21 cellular contexts compared by ENCODE assay signal in the genomic region with DNA sequence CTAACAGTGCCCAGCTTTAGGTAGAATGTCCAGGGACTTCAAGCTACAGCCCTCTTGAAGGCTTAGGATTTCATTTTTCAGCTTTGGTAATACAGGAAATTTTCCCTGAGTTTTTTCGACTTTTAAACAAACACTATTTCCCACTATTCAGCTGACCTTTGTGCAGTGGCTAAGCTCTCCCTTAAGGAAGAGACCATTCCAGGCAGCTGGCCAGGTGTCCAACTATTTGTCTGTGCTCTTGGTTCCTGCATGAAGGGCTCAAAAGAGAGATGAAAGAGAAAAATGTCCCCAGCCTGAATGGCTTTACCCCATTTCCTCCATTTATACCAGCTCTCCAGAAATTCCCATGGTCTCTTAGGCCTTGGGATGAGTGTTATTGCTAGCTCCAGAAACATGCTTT.
"Had no signal": no experiment of that assay in that cellular context is flagged by ENCODE, and none has a peak within 500 bp of the region (broad histone marks: within the 10 kb centered on the region; RNA-seq: fewer than 3 reads in every experiment).

No MANE protein-coding gene starts in this region.

- ATAC-seq: foreskin keratinocyte, gastroesophageal sphincter, heart left ventricle, left colon, left lung, left ventricle myocardium superior, lower lobe of right lung, mucosa of descending colon had no signal

- DNase-seq: dermis blood vessel endothelial cell; dorsolateral prefrontal cortex; effector CD4-positive, alpha-beta T cell; effector memory CD4-positive, alpha-beta T cell; foreskin keratinocyte; heart left ventricle; hypothalamus; immature natural killer cell; islet precursor cell; kidney; kidney glomerular epithelial cell; left colon; left lung; left ventricle myocardium superior; lower lobe of right lung; mesenchymal stem cell; mucosa of descending colon had no signal

- H3K27ac ChIP-seq: coronary artery, dorsolateral prefrontal cortex, esophagus muscularis mucosa, foreskin keratinocyte, gastroesophageal sphincter, heart left ventricle, hepatocyte, left lung, lower lobe of right lung had no signal

- H3K4me1 ChIP-seq: esophagus muscularis mucosa, foreskin keratinocyte, gastroesophageal sphincter, heart left ventricle, left lung, lower lobe of right lung had no signal

- H3K4me3 ChIP-seq: coronary artery, dorsolateral prefrontal cortex, esophagus muscularis mucosa, gastroesophageal sphincter, heart left ventricle, hepatocyte, left lung, lower lobe of right lung, mucosa of descending colon had no signal

- H3K36me3 ChIP-seq: esophagus muscularis mucosa, gastroesophageal sphincter, heart left ventricle, left lung, lower lobe of right lung had no signal

- H3K27me3 ChIP-seq: esophagus muscularis mucosa, foreskin keratinocyte, gastroesophageal sphincter, hepatocyte, left lung had no signal

- H3K9me3 ChIP-seq: esophagus muscularis mucosa, gastroesophageal sphincter, heart left ventricle, left lung, lower lobe of right lung, mucosa of descending colon had no signal
